1 cellular context compared by ENCODE assay signal in the genomic region with DNA sequence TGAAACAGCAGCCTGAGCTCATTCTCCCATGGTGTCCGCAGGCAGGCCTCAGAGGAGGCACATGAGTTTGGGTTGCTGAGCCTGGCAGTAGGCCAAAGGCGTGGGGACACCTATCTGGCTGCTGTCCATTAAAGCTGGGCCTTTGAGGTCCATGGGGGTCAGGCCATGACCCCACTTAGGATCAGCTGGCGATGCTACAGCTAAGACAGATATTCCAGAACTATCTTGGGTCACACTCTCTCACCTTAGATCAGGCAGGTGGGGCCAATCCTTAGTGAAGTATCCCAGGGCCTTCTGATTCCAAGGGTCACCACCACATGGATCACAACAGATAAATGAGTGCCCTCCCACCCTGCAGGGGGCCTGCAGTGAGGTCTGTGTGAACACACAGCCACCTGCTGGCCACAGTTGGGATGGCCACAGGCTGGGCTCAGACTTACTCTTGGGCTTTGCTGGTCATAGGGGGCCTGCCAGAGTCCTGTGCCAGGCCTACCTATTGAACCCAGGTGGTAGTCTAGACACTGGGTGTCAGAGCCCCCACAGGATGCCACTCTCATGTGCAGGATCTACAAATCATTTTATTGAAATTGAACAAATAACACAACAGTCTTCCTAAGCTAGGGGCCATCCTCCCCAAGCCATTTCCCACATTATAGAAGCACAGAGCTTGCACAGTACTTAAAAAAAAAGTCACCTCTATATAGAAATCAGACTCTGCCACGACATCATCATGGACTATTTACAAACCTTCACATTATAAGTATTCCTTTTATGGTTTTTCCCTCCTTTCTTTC.
TF ChIP-seq lines count a peak whose summit lies in the region.

No MANE protein-coding gene starts in this region.

TF ChIP-seq in HepG2, 621 proteins besides CTCF, POLR2A, EP300 and RAD21 (continued from another document and continues in another):
- TF ChIP-seq, protein P1, sequence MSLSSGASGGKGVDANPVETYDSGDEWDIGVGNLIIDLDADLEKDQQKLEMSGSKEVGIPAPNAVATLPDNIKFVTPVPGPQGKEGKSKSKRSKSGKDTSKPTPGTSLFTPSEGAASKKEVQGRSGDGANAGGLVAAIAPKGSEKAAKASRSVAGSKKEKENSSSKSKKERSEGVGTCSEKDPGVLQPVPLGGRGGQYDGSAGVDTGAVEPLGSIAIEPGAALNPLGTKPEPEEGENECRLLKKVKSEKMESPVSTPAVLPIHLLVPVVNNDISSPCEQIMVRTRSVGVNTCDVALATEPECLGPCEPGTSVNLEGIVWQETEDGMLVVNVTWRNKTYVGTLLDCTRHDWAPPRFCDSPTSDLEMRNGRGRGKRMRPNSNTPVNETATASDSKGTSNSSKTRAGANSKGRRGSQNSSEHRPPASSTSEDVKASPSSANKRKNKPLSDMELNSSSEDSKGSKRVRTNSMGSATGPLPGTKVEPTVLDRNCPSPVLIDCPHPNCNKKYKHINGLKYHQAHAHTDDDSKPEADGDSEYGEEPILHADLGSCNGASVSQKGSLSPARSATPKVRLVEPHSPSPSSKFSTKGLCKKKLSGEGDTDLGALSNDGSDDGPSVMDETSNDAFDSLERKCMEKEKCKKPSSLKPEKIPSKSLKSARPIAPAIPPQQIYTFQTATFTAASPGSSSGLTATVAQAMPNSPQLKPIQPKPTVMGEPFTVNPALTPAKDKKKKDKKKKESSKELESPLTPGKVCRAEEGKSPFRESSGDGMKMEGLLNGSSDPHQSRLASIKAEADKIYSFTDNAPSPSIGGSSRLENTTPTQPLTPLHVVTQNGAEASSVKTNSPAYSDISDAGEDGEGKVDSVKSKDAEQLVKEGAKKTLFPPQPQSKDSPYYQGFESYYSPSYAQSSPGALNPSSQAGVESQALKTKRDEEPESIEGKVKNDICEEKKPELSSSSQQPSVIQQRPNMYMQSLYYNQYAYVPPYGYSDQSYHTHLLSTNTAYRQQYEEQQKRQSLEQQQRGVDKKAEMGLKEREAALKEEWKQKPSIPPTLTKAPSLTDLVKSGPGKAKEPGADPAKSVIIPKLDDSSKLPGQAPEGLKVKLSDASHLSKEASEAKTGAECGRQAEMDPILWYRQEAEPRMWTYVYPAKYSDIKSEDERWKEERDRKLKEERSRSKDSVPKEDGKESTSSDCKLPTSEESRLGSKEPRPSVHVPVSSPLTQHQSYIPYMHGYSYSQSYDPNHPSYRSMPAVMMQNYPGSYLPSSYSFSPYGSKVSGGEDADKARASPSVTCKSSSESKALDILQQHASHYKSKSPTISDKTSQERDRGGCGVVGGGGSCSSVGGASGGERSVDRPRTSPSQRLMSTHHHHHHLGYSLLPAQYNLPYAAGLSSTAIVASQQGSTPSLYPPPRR (CRISPR knock-in tag; IDR thresholded peaks at IDR 0.05; ENCODE audit: borderline replicate concordance), result peak; percentile 41; the same call in 1 of the 2 replicates
- TF ChIP-seq ZNF556 (CRISPR knock-in tag; IDR thresholded peaks at IDR 0.05; ENCODE audit: borderline replicate concordance) (0 out of 2 replicates have a peak, but pooled peaks have one; percentile 45), ZNF781 (CRISPR knock-in tag; IDR thresholded peaks at IDR 0.05; ENCODE audit: borderline replicate concordance, not compliant biosample characterization) (peak; percentile 32), SRY (CRISPR knock-in tag; IDR thresholded peaks at IDR 0.05) (no peak), PPARG (CRISPR knock-in tag; conservative IDR thresholded peaks at IDR 0.05) (peak; percentile 47; the same call in 1 of the 2 replicates), SIN3B (IDR thresholded peaks at IDR 0.05; ENCODE audit: low read length) (no peak), GATAD1 (CRISPR knock-in tag; IDR thresholded peaks at IDR 0.05) (peak; percentile 64; the same call in 1 of the 2 replicates), TBX2 (CRISPR knock-in tag; IDR thresholded peaks at IDR 0.05; ENCODE audit: borderline replicate concordance) (peak; percentile 57; the same call in 1 of the 2 replicates), ZNF264 (CRISPR knock-in tag; IDR thresholded peaks at IDR 0.05) (0 out of 2 replicates have a peak, but pooled peaks have one; percentile 39), NFKB2 (CRISPR knock-in tag; IDR thresholded peaks at IDR 0.05; ENCODE audit: borderline replicate concordance) (peak; percentile 53; the same call in 1 of the 2 replicates), KMT2B (CRISPR knock-in tag; IDR thresholded peaks at IDR 0.05) (no peak), HNRNPH1 (optimal IDR thresholded peaks at IDR 0.05; ENCODE audit: low read depth, low read length) (no peak), ISL2 (CRISPR knock-in tag; IDR thresholded peaks at IDR 0.05) (peak; percentile 44; the same call in 1 of the 2 replicates), ZNF768 (CRISPR knock-in tag; IDR thresholded peaks at IDR 0.05) (peak; percentile 35; the same call in 1 of the 2 replicates), HOXA3 (CRISPR knock-in tag; IDR thresholded peaks at IDR 0.05) (peak; percentile 67), HOXA5 (CRISPR knock-in tag; IDR thresholded peaks at IDR 0.05) (peak; percentile 63; the same call in 1 of the 2 replicates), MXI1 (IDR thresholded peaks at IDR 0.05; ENCODE audit: borderline replicate concordance, low read depth, low read length) (peak; percentile 67; the same call in 1 of the 3 replicates), SYNCRIP (IDR thresholded peaks at IDR 0.05; ENCODE audit: insufficient read depth, low read depth, low read length) (no peak), TGIF2 (CRISPR knock-in tag; IDR thresholded peaks at IDR 0.05) (peak; percentile 80)
- TF ChIP-seq, protein P2, sequence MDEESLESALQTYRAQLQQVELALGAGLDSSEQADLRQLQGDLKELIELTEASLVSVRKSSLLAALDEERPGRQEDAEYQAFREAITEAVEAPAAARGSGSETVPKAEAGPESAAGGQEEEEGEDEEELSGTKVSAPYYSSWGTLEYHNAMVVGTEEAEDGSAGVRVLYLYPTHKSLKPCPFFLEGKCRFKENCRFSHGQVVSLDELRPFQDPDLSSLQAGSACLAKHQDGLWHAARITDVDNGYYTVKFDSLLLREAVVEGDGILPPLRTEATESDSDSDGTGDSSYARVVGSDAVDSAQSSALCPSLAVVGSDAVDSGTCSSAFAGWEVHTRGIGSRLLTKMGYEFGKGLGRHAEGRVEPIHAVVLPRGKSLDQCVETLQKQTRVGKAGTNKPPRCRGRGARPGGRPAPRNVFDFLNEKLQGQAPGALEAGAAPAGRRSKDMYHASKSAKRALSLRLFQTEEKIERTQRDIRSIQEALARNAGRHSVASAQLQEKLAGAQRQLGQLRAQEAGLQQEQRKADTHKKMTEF (CRISPR knock-in tag; IDR thresholded peaks at IDR 0.05), result peak; percentile 48; the same call in 1 of the 2 replicates
- TF ChIP-seq, protein P3, sequence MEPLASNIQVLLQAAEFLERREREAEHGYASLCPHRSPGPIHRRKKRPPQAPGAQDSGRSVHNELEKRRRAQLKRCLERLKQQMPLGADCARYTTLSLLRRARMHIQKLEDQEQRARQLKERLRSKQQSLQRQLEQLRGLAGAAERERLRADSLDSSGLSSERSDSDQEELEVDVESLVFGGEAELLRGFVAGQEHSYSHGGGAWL (CRISPR knock-in tag; IDR thresholded peaks at IDR 0.05), result peak; percentile 44; the same call in 1 of the 2 replicates
- TF ChIP-seq, protein P4, sequence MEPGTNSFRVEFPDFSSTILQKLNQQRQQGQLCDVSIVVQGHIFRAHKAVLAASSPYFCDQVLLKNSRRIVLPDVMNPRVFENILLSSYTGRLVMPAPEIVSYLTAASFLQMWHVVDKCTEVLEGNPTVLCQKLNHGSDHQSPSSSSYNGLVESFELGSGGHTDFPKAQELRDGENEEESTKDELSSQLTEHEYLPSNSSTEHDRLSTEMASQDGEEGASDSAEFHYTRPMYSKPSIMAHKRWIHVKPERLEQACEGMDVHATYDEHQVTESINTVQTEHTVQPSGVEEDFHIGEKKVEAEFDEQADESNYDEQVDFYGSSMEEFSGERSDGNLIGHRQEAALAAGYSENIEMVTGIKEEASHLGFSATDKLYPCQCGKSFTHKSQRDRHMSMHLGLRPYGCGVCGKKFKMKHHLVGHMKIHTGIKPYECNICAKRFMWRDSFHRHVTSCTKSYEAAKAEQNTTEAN (CRISPR knock-in tag; conservative IDR thresholded peaks at IDR 0.05), result no peak
- TF ChIP-seq, protein P5, sequence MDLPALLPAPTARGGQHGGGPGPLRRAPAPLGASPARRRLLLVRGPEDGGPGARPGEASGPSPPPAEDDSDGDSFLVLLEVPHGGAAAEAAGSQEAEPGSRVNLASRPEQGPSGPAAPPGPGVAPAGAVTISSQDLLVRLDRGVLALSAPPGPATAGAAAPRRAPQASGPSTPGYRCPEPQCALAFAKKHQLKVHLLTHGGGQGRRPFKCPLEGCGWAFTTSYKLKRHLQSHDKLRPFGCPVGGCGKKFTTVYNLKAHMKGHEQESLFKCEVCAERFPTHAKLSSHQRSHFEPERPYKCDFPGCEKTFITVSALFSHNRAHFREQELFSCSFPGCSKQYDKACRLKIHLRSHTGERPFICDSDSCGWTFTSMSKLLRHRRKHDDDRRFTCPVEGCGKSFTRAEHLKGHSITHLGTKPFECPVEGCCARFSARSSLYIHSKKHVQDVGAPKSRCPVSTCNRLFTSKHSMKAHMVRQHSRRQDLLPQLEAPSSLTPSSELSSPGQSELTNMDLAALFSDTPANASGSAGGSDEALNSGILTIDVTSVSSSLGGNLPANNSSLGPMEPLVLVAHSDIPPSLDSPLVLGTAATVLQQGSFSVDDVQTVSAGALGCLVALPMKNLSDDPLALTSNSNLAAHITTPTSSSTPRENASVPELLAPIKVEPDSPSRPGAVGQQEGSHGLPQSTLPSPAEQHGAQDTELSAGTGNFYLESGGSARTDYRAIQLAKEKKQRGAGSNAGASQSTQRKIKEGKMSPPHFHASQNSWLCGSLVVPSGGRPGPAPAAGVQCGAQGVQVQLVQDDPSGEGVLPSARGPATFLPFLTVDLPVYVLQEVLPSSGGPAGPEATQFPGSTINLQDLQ (CRISPR knock-in tag; IDR thresholded peaks at IDR 0.05), result peak; percentile 29; the same call in 1 of the 2 replicates
- TF ChIP-seq, protein P6, sequence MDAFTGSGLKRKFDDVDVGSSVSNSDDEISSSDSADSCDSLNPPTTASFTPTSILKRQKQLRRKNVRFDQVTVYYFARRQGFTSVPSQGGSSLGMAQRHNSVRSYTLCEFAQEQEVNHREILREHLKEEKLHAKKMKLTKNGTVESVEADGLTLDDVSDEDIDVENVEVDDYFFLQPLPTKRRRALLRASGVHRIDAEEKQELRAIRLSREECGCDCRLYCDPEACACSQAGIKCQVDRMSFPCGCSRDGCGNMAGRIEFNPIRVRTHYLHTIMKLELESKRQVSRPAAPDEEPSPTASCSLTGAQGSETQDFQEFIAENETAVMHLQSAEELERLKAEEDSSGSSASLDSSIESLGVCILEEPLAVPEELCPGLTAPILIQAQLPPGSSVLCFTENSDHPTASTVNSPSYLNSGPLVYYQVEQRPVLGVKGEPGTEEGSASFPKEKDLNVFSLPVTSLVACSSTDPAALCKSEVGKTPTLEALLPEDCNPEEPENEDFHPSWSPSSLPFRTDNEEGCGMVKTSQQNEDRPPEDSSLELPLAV (CRISPR knock-in tag; conservative IDR thresholded peaks at IDR 0.05; ENCODE audit: low read depth), result no peak
- TF ChIP-seq, protein P7, sequence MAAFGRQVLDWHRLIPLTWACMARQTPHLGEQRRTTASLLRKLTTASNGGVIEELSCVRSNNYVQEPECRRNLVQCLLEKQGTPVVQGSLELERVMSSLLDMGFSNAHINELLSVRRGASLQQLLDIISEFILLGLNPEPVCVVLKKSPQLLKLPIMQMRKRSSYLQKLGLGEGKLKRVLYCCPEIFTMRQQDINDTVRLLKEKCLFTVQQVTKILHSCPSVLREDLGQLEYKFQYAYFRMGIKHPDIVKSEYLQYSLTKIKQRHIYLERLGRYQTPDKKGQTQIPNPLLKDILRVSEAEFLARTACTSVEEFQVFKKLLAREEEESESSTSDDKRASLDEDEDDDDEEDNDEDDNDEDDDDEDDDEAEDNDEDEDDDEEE (CRISPR knock-in tag; IDR thresholded peaks at IDR 0.05), result peak; percentile 68; the same call in 1 of the 2 replicates
- TF ChIP-seq, protein P8, sequence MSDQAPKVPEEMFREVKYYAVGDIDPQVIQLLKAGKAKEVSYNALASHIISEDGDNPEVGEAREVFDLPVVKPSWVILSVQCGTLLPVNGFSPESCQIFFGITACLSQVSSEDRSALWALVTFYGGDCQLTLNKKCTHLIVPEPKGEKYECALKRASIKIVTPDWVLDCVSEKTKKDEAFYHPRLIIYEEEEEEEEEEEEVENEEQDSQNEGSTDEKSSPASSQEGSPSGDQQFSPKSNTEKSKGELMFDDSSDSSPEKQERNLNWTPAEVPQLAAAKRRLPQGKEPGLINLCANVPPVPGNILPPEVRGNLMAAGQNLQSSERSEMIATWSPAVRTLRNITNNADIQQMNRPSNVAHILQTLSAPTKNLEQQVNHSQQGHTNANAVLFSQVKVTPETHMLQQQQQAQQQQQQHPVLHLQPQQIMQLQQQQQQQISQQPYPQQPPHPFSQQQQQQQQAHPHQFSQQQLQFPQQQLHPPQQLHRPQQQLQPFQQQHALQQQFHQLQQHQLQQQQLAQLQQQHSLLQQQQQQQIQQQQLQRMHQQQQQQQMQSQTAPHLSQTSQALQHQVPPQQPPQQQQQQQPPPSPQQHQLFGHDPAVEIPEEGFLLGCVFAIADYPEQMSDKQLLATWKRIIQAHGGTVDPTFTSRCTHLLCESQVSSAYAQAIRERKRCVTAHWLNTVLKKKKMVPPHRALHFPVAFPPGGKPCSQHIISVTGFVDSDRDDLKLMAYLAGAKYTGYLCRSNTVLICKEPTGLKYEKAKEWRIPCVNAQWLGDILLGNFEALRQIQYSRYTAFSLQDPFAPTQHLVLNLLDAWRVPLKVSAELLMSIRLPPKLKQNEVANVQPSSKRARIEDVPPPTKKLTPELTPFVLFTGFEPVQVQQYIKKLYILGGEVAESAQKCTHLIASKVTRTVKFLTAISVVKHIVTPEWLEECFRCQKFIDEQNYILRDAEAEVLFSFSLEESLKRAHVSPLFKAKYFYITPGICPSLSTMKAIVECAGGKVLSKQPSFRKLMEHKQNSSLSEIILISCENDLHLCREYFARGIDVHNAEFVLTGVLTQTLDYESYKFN (CRISPR knock-in tag; conservative IDR thresholded peaks at IDR 0.05), result peak; percentile 65
- TF ChIP-seq, protein P9, sequence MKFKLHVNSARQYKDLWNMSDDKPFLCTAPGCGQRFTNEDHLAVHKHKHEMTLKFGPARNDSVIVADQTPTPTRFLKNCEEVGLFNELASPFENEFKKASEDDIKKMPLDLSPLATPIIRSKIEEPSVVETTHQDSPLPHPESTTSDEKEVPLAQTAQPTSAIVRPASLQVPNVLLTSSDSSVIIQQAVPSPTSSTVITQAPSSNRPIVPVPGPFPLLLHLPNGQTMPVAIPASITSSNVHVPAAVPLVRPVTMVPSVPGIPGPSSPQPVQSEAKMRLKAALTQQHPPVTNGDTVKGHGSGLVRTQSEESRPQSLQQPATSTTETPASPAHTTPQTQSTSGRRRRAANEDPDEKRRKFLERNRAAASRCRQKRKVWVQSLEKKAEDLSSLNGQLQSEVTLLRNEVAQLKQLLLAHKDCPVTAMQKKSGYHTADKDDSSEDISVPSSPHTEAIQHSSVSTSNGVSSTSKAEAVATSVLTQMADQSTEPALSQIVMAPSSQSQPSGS (CRISPR knock-in tag; IDR thresholded peaks at IDR 0.05), result 0 out of 2 replicates have a peak, but pooled peaks have one; percentile 70
